ENCODE assay signal across 8 cellular contexts in genomic region chr10:96721207-96721572, GRCh38. TPM values are rescaled to one million over a fixed set of nuclear protein-coding genes. Genes with fewer than 3 reads are reported as not detected.
A peak's percentile ranks its signal among the peaks of the same experiment; 100 is the strongest.
DNase-seq lines count a peak whose midpoint lies in the region; TF ChIP-seq lines count a peak whose summit lies in the region.

No MANE protein-coding gene starts in this region.

- intact Hi-C loops in testis (cut with DNase I; ENCODE audit: low total_unique reads) = no loop called here

- no peaks in the 10 kb centered on the region for H3K9me3 Mint-ChIP-seq in chondrocyte (ENCODE audit: low read depth)

- peaks cover 2% of the 10 kb centered on the region for H3K36me3 Mint-ChIP-seq in chondrocyte (ENCODE audit: low read depth)

- H3K27me3 Mint-ChIP-seq in chondrocyte (ENCODE audit: low read depth) = peaks cover 6% of the 10 kb centered on the region

- no peak for TF ChIP-seq POLR2A in testis (IDR thresholded peaks at IDR 0.05)

- H3K27ac ChIP-seq in neutrophil (peak overlapping the region; percentile 92), osteoblast (ENCODE audit: low read depth, low read length) (no peak overlapping the region), testis (no peak overlapping the region)

- H3K27me3 ChIP-seq in neutrophil (no peaks in the 10 kb centered on the region), osteoblast (ENCODE audit: insufficient read depth, low read length) (peaks cover 30% of the 10 kb centered on the region), testis (no peaks in the 10 kb centered on the region)

- H4K20me1 ChIP-seq in osteoblast (ENCODE audit: insufficient read depth, low read length) = no peaks in the 10 kb centered on the region

- WGBS in testis, 2 donors = 19 to 39% methylated on average over 4 of the region's 4 CpGs

- DNase-seq in NCI-H1105 treated with DMSO at 0.1 percent for 48 hours (lab: John Stamatoyannopoulos, UW) (peak; percentile 48), NCI-H1105 (lab: John Stamatoyannopoulos, UW) (no peak), NCI-H146 (lab: John Stamatoyannopoulos, UW) (peak; percentile 79), chondrocyte (ENCODE audit: low spot score) (no peak), osteoblast (ENCODE audit: insufficient read length, low spot score, missing footprints) (no peak), putamen (ENCODE audit: low spot score) (no peak), testis (no peak)

- H3K36me3 ChIP-seq in neutrophil (no peaks in the 10 kb centered on the region), osteoblast (ENCODE audit: insufficient read depth, low read length) (no peaks in the 10 kb centered on the region), testis (ENCODE audit: low read depth, missing control alignments) (no peaks in the 10 kb centered on the region)

- no peak overlapping the region for H3K27ac Mint-ChIP-seq in chondrocyte (ENCODE audit: unreplicated experiment)

- H3K9me3 ChIP-seq in neutrophil (no peaks in the 10 kb centered on the region), osteoblast (ENCODE audit: low read depth, low read length) (no peaks in the 10 kb centered on the region), testis (no peaks in the 10 kb centered on the region)

- H3K79me2 ChIP-seq in osteoblast (ENCODE audit: insufficient read depth, low read length) = no peaks in the 10 kb centered on the region

- peak overlapping the region; percentile 64 for H3K4me3 Mint-ChIP-seq in chondrocyte (ENCODE audit: unreplicated experiment)

- H2AFZ ChIP-seq in osteoblast (ENCODE audit: low read length) = no peak overlapping the region

- H3K4me1 Mint-ChIP-seq in chondrocyte (ENCODE audit: low read depth) = peaks cover 12% of the 10 kb centered on the region

- TF ChIP-seq CTCF in chondrocyte (IDR thresholded peaks at IDR 0.05) (no peak), neutrophil (IDR thresholded peaks at IDR 0.05) (no peak), osteoblast (IDR thresholded peaks at IDR 0.05; ENCODE audit: extremely low read depth, low read depth, low read length) (no peak), testis (IDR thresholded peaks at IDR 0.05) (no peak)

- H3K4me3 ChIP-seq in neutrophil (ENCODE audit: low read depth in 1 of 2, low read length in 1 of 2) = peak overlapping the region; percentile 85 to 91
- no peak overlapping the region for H3K4me3 ChIP-seq in osteoblast (ENCODE audit: insufficient read depth, low read length)
- H3K4me3 ChIP-seq in testis = no peak overlapping the region

- no peak overlapping the region for H3K4me2 ChIP-seq in osteoblast (ENCODE audit: insufficient read depth, low read length)

- H3K4me1 ChIP-seq in neutrophil (ENCODE audit: control insufficient read depth in 1 of 2, insufficient read depth in 1 of 2, low read depth in 1 of 2, low read length in 1 of 2) (peaks cover 43 to 47% of the 10 kb centered on the region in 2 experiments), osteoblast (ENCODE audit: insufficient read depth, low read length) (no peaks in the 10 kb centered on the region), testis (peaks cover 10% of the 10 kb centered on the region)

RNA-seq across cellular contexts. Expression of gene PIK3AP1, which starts 0.9 kb away (rescaled TPM):
- total RNA-seq in chondrocyte (9.7 to 12.4 TPM (median 9.9 TPM) in 3 replicates), osteoblast (0.36 and 0.88 TPM in 2 replicates), testis (10 to 100 TPM in 1 of 2 donors, 1 to 10 TPM in 1; 6.6 to 10.0 TPM)
- polyA plus RNA-seq in testis (ENCODE audit: insufficient read depth, low read depth, low replicate concordance) = 6.5 TPM

Comparison
In these comparisons a context has a peak if more than half of its experiments do, and no peak if none do; other contexts are left out.
1. DNase-seq: peak in NCI-H1105 treated with DMSO at 0.1 percent for 48 hours (single experiment) and NCI-H146 (single experiment); none in NCI-H1105 (single experiment), chondrocyte (single experiment), osteoblast (single experiment), putamen (single experiment) and testis (single experiment).
2. H3K4me3 ChIP-seq: peak in neutrophil (2 of 2); none in osteoblast (single experiment) and testis (0 of 2).